ENCODE assay signal across 7 cellular contexts in genomic region chr5:176542596-176543427, GRCh38. TPM values are rescaled to one million over a fixed set of nuclear protein-coding genes. Genes with fewer than 3 reads are reported as not detected.
A peak's percentile ranks its signal among the peaks of the same experiment; 100 is the strongest.
DNase-seq lines count a peak whose midpoint lies in the region; ATAC-seq and TF ChIP-seq lines count a peak whose summit lies in the region.

No MANE protein-coding gene starts in this region.

- H2AFZ ChIP-seq in fibroblast of lung (ENCODE audit: low read length) (peak overlapping the region; percentile 78), neuron (ENCODE audit: low read depth, low read length) (peak overlapping the region; percentile 97)

- peaks cover 52% of the 10 kb centered on the region for H3K4me1 Mint-ChIP-seq in activated B cell treated with CpG ODN at 0.5 μM for 24 hours

- no peaks in the 10 kb centered on the region for H4K20me1 ChIP-seq in fibroblast of lung (ENCODE audit: control insufficient read depth, extremely low read depth, insufficient read depth, low read length)

- intact Hi-C loops in activated B cell treated with CpG ODN at 0.5 μM for 24 hours (cut with micrococcal nuclease) = loop anchor here (1.0 to 5.0 kb wide), 5 partner anchors 9 to 127 kb away; partner anchors contain the start of genes CLTB and FAF2

- H3K36me3 ChIP-seq in fibroblast of lung (ENCODE audit: control insufficient read depth, insufficient read depth, low read length) (no peaks in the 10 kb centered on the region), neuron (ENCODE audit: insufficient read depth, low read length) (no peaks in the 10 kb centered on the region)

- H3K9me3 ChIP-seq in fibroblast of lung (ENCODE audit: control insufficient read depth, insufficient read depth, low read depth, low read length) (no peaks in the 10 kb centered on the region), neuron (ENCODE audit: low read length) (no peaks in the 10 kb centered on the region)

- ATAC-seq in GM19452 (IDR thresholded peaks at IDR 0.05; ENCODE audit: unreplicated experiment) (peak; percentile 45), HG03457 (IDR thresholded peaks at IDR 0.05; ENCODE audit: unreplicated experiment) (peak; percentile 38), activated B cell treated with CpG ODN at 0.5 μM for 24 hours (ENCODE audit: low read depth) (peak; percentile 56)

- no peak for TF ChIP-seq CTCF in activated B cell treated with CpG ODN at 0.5 μM for 24 hours (IDR thresholded peaks at IDR 0.05)
- TF ChIP-seq CTCF in fibroblast of lung (conservative IDR thresholded peaks at IDR 0.05 in 1 of 2, IDR thresholded peaks at IDR 0.05 in 1 of 2; ENCODE audit: low read depth in 1 of 2, low read length in 2 of 2) = no peak

- H3K4me2 ChIP-seq in fibroblast of lung (ENCODE audit: extremely low read depth, insufficient read depth, low read length) = peak overlapping the region; percentile 87

- H3K27me3 ChIP-seq in fibroblast of lung (ENCODE audit: control insufficient read depth, insufficient read depth, low read length) = no peaks in the 10 kb centered on the region
- H3K27me3 ChIP-seq in neuron (ENCODE audit: insufficient read depth, low read length) = peaks cover under 1% of the 10 kb centered on the region

- H3K27me3 Mint-ChIP-seq in activated B cell treated with CpG ODN at 0.5 μM for 24 hours = no peaks in the 10 kb centered on the region

- DNase-seq in ELR (ENCODE audit: low read depth) = peak; percentile 45
- no peak for DNase-seq in activated B cell treated with CpG ODN at 0.5 μM for 24 hours
- DNase-seq in fibroblast of lung (ENCODE audit: low read depth in 2 of 2) = peak in 1 of 2 donors; percentile 19
- DNase-seq in NCI-H526 treated with DMSO at 0.1 percent for 48 hours (lab: John Stamatoyannopoulos, UW) = no peak

- peak overlapping the region; percentile 91 for H3K27ac Mint-ChIP-seq in activated B cell treated with CpG ODN at 0.5 μM for 24 hours

- H3K79me2 ChIP-seq in fibroblast of lung (ENCODE audit: control insufficient read depth, insufficient read depth, low read length) = no peaks in the 10 kb centered on the region

- H3K4me1 ChIP-seq in fibroblast of lung (ENCODE audit: control insufficient read depth, extremely low read depth, insufficient read depth, low read length) (peaks cover 8% of the 10 kb centered on the region), neuron (ENCODE audit: insufficient read depth, low read length) (peaks cover 22% of the 10 kb centered on the region)

- CTCF ChIA-PET in activated B cell treated with CpG ODN at 0.5 μM for 24 hours (lab: Charles Lee) = interaction anchor here (0.6 to 2.8 kb wide), 6 partner anchors 8 to 426 kb away, joined by 3 to 19 read pairs (median 11); partner anchors contain the start of genes CLTB and FAF2

- no peaks in the 10 kb centered on the region for H3K9me3 Mint-ChIP-seq in activated B cell treated with CpG ODN at 0.5 μM for 24 hours

- H3K9ac ChIP-seq in fibroblast of lung (ENCODE audit: insufficient read depth, low read length) = peak overlapping the region; percentile 29

- H3K4me3 ChIP-seq in fibroblast of lung (replicated peaks in 1 of 4; ENCODE audit: control extremely low read depth in 1 of 4, insufficient read depth in 1 of 4, low read depth in 3 of 4, low read length in 4 of 4) (peak overlapping the region; percentile 40 to 66 (median 52)), neuron (ENCODE audit: low read length) (peak overlapping the region; percentile 71)

- H3K27ac ChIP-seq in fibroblast of lung (ENCODE audit: insufficient read depth, low read length) = no peak overlapping the region

- POLR2A ChIA-PET in activated B cell treated with CpG ODN at 0.5 μM for 24 hours (lab: Charles Lee) = interaction anchor here (0.6 to 3.3 kb wide), 12 partner anchors 8 to 179 kb away, joined by 3 to 26 read pairs (median 4); partner anchors contain the start of genes CLTB, FAF2, HIGD2A and NOP16

- peak overlapping the region; percentile 84 for H3K4me3 Mint-ChIP-seq in activated B cell treated with CpG ODN at 0.5 μM for 24 hours

- peaks cover 2% of the 10 kb centered on the region for H3K36me3 Mint-ChIP-seq in activated B cell treated with CpG ODN at 0.5 μM for 24 hours (ENCODE audit: low read depth)

RNA-seq across cellular contexts. Expression of gene RNF44, which starts 5.6 kb away (rescaled TPM):
- 78.6 and 96.5 TPM in 2 replicates for total RNA-seq in activated B cell treated with CpG ODN at 0.5 μM for 24 hours
- total RNA-seq in fibroblast of lung = 2.3 and 2.6 TPM in 2 replicates
- polyA plus RNA-seq in fibroblast of lung = 1.4 and 2.4 TPM in 2 replicates
- 4.5 and 5.1 TPM in 2 replicates for polyA plus RNA-seq in fibroblast of lung (2012)
- polyA minus RNA-seq in fibroblast of lung (ENCODE audit: low replicate concordance) = 3.4 and 5.1 TPM in 2 replicates

RNA-seq across cellular contexts. Expression of gene CDHR2, which starts 6.3 kb away (rescaled TPM):
- 0.31 and 0.42 TPM in 2 replicates for total RNA-seq in activated B cell treated with CpG ODN at 0.5 μM for 24 hours
- total RNA-seq in fibroblast of lung = under 0.01 TPM in 1 of 2 replicates, not detected in the other
- polyA plus RNA-seq in fibroblast of lung = not detected in 2 replicates
- polyA plus RNA-seq in fibroblast of lung (2012) = 0.25 and 0.44 TPM in 2 replicates
- not detected in 2 replicates for polyA minus RNA-seq in fibroblast of lung (ENCODE audit: low replicate concordance)

Comparison
In these comparisons a context has a peak if more than half of its experiments do, and no peak if none do; other contexts are left out.
1. RNA of gene RNF44, which starts 5.6 kb away (total RNA-seq): 78.6 to 96.5 TPM in activated B cell treated with CpG ODN at 0.5 μM for 24 hours; 2.3 to 2.6 TPM in fibroblast of lung; every median in the first group is over 10 times any median in the second.
2. Peak in every context shown above with its lines, with median percentiles within 50 percentile points of each other: ATAC-seq.